In genomic region chr19:4399871-4400768, GRCh38 we compare ENCODE assay signal across 1 cellular context.
TF ChIP-seq lines count a peak whose summit lies in the region.

SH3GL1 (minus strand) TSS chr19:4400547; CDS start chr19:4400368, 179 bp downstream.

TF ChIP-seq in K562, 482 proteins besides CTCF, POLR2A, EP300 and RAD21 (continued from another document and continues in another):
- TF ChIP-seq TSHZ1 (CRISPR knock-in tag; IDR thresholded peaks at IDR 0.05): no peak
- TF ChIP-seq HDAC2 (IDR thresholded peaks at IDR 0.05): no peak
- no peak for TF ChIP-seq IRF1 (CRISPR knock-in tag; IDR thresholded peaks at IDR 0.05; ENCODE audit: borderline replicate concordance)
- TF ChIP-seq SNAPC5 (CRISPR knock-in tag; IDR thresholded peaks at IDR 0.05): no peak
- no peak for TF ChIP-seq TCFL5 (CRISPR knock-in tag; conservative IDR thresholded peaks at IDR 0.05)
- TF ChIP-seq EHMT2 (IDR thresholded peaks at IDR 0.05): no peak
- no peak for TF ChIP-seq RBM15 (IDR thresholded peaks at IDR 0.05; ENCODE audit: insufficient read depth, low read length)
- TF ChIP-seq TCF7 (IDR thresholded peaks at IDR 0.05; ENCODE audit: borderline replicate concordance): no peak
- no peak for TF ChIP-seq POLR2AphosphoS2 (IDR thresholded peaks at IDR 0.05; ENCODE audit: low read length)
- TF ChIP-seq ARNT (IDR thresholded peaks at IDR 0.05): no peak
- no peak for TF ChIP-seq ZFP30 (CRISPR knock-in tag; IDR thresholded peaks at IDR 0.05; ENCODE audit: borderline replicate concordance)
- TF ChIP-seq TSC22D4 (tag; IDR thresholded peaks at IDR 0.05): no peak
- peak; percentile 92 for TF ChIP-seq ZNF175 (CRISPR knock-in tag; IDR thresholded peaks at IDR 0.05; ENCODE audit: low read depth)
- no peak for TF ChIP-seq IFI16 (CRISPR knock-in tag; IDR thresholded peaks at IDR 0.05)
- TF ChIP-seq ARHGAP35 (IDR thresholded peaks at IDR 0.05; ENCODE audit: partially characterized antibody): no peak
- no peak for TF ChIP-seq HSF4 (CRISPR knock-in tag; IDR thresholded peaks at IDR 0.05; ENCODE audit: borderline replicate concordance)
- TF ChIP-seq TRIM25 (IDR thresholded peaks at IDR 0.05; ENCODE audit: borderline replicate concordance): no peak
- no peak for TF ChIP-seq FIP1L1 (IDR thresholded peaks at IDR 0.05; ENCODE audit: low read depth, low read length, poor library complexity, severe bottlenecking)
- no peak for TF ChIP-seq ZBTB40 (IDR thresholded peaks at IDR 0.05)
- no peak for TF ChIP-seq ZBTB40 (CRISPR knock-in tag; IDR thresholded peaks at IDR 0.05)
- TF ChIP-seq EP400 (IDR thresholded peaks at IDR 0.05): peak; percentile 72; the same call in 1 of the 2 replicates
- TF ChIP-seq SIRT6 (IDR thresholded peaks at IDR 0.05; ENCODE audit: low read depth, low read length): no peak
- TF ChIP-seq PTRF (tag; IDR thresholded peaks at IDR 0.05): no peak
- peak; percentile 98 for TF ChIP-seq SP2 (IDR thresholded peaks at IDR 0.05; ENCODE audit: extremely low read depth, low read depth, low read length, poor library complexity, severe bottlenecking)
- TF ChIP-seq KLF16 (IDR thresholded peaks at IDR 0.05): 0 out of 2 replicates have a peak, but pooled peaks have one; percentile 33
- no peak for TF ChIP-seq ZNF212 (CRISPR knock-in tag; IDR thresholded peaks at IDR 0.05)
- peak; percentile 67; the same call in 1 of the 2 replicates for TF ChIP-seq HMGXB4 (CRISPR knock-in tag; IDR thresholded peaks at IDR 0.05)
- no peak for TF ChIP-seq ZBTB49 (CRISPR knock-in tag; IDR thresholded peaks at IDR 0.05; ENCODE audit: borderline replicate concordance)
- TF ChIP-seq ZNF174 (CRISPR knock-in tag; IDR thresholded peaks at IDR 0.05): no peak
- no peak for TF ChIP-seq U2AF2 (optimal IDR thresholded peaks at IDR 0.05; ENCODE audit: low read depth, low read length)
- no peak for TF ChIP-seq ZNF583 (CRISPR knock-in tag; IDR thresholded peaks at IDR 0.05)
- TF ChIP-seq MAX (CRISPR knock-in tag; IDR thresholded peaks at IDR 0.05): peak; percentile 69
- no peak for TF ChIP-seq NFATC3 (IDR thresholded peaks at IDR 0.05)
- TF ChIP-seq CBX1 (IDR thresholded peaks at IDR 0.05; ENCODE audit: low read depth): peak; percentile 32; the same call in 1 of the 2 replicates
- TF ChIP-seq ZNF316 (IDR thresholded peaks at IDR 0.05): no peak
- TF ChIP-seq DLX4 (CRISPR knock-in tag; IDR thresholded peaks at IDR 0.05): no peak
- no peak for TF ChIP-seq HDAC1 (IDR thresholded peaks at IDR 0.05)
- TF ChIP-seq DMBX1 (CRISPR knock-in tag; IDR thresholded peaks at IDR 0.05; ENCODE audit: borderline replicate concordance): no peak
- TF ChIP-seq NONO (IDR thresholded peaks at IDR 0.05; ENCODE audit: low read depth in 2 of 2, low read length in 1 of 2): peak in 1 of 2 experiments; percentile 82; a peak in 1 of 4 replicates
- peak; percentile 97 for TF ChIP-seq ZNF644 (tag; IDR thresholded peaks at IDR 0.05; ENCODE audit: low read depth)
- TF ChIP-seq FOXO4 (CRISPR knock-in tag; IDR thresholded peaks at IDR 0.05): no peak
- no peak for TF ChIP-seq DACH1 (IDR thresholded peaks at IDR 0.05; ENCODE audit: partially characterized antibody)
